In genomic region chr6:48068326-48069191, GRCh38 we compare ENCODE assay signal across 9 cellular contexts. TPM values are rescaled to one million over a fixed set of nuclear protein-coding genes. Genes with fewer than 3 reads are reported as not detected.
DNase-seq lines count a peak whose midpoint lies in the region; ATAC-seq, FAIRE-seq and TF ChIP-seq lines count a peak whose summit lies in the region.
"Had no signal": no experiment of that assay in that cellular context is flagged by ENCODE, and none has a peak within 500 bp of the region (broad histone marks: within the 10 kb centered on the region; RNA-seq: fewer than 3 reads in every experiment).

No MANE protein-coding gene starts in this region.

- ATAC-seq in GM21423 (IDR thresholded peaks at IDR 0.05; ENCODE audit: unreplicated experiment): no peak

- 5 to 10% methylated on average over 55 of the region's 63 CpGs for WGBS in lower leg skin, 2 donors

- peaks cover 22% of the 10 kb centered on the region for H3K27me3 Mint-ChIP-seq in activated CD4-positive, alpha-beta T cell treated with anti-CD3 and anti-CD28 coated beads, Interleukin-2, amount 10 ng/mL, durations not matched to agents 24 days and 14 days

- no peaks in the 10 kb centered on the region for H3K36me3 ChIP-seq in brain microvascular endothelial cell (replicated peaks)
- no peaks in the 10 kb centered on the region for H3K36me3 ChIP-seq in keratinocyte (ENCODE audit: control insufficient read depth in 2 of 2, extremely low read depth in 1 of 2, insufficient read depth in 2 of 2, low read length in 2 of 2)
- H3K36me3 ChIP-seq in tibial artery: no peaks in the 10 kb centered on the region

- no peak for TF ChIP-seq POLR2A in lower leg skin (IDR thresholded peaks at IDR 0.05)

- intact Hi-C loops in tibial artery (cut with DNase I; ENCODE audit: low total_unique reads) (no loop called here), lower leg skin (cut with DNase I; ENCODE audit: low total_unique reads) (no loop called here)
- intact Hi-C loops in activated CD4-positive, alpha-beta T cell treated with anti-CD3 and anti-CD28 coated beads, Interleukin-2, amount 10 ng/mL, durations not matched to agents 24 days and 14 days (cut with micrococcal nuclease): no loop called here

- TF ChIP-seq CTCF in brain microvascular endothelial cell (IDR thresholded peaks at IDR 0.05; ENCODE audit: low read depth, low read length, missing control alignments) (no peak), keratinocyte (optimal IDR thresholded peaks at IDR 0.05 in 1 of 3, IDR thresholded peaks at IDR 0.05 in 1 of 3, conservative IDR thresholded peaks at IDR 0.05 in 1 of 3; ENCODE audit: extremely low read depth in 1 of 3, insufficient read depth in 2 of 3, low read length in 3 of 3) (no peak), tibial artery (IDR thresholded peaks at IDR 0.05) (no peak), lower leg skin (IDR thresholded peaks at IDR 0.05) (no peak)

- no peaks in the 10 kb centered on the region for H3K79me2 ChIP-seq in keratinocyte (ENCODE audit: control insufficient read depth, insufficient read depth, low read length)

- no peak overlapping the region for H3K27ac Mint-ChIP-seq in activated CD4-positive, alpha-beta T cell treated with anti-CD3 and anti-CD28 coated beads, Interleukin-2, amount 10 ng/mL, durations not matched to agents 24 days and 14 days
- H3K27ac Mint-ChIP-seq: stimulated activated naive CD8-positive, alpha-beta T cell treated with anti-CD3 and anti-CD28 coated beads, Interleukin-15, Interleukin-2, amounts not matched to agents 100 ng/mL and 50 ng/mL, for 24 hours had no signal

- in situ Hi-C loops in brain microvascular endothelial cell (cut with HindIII; ENCODE audit: low pct_ligation_motif_present, low sequenced_read_pairs): no loop called here

- H3K4me1 Mint-ChIP-seq in activated CD4-positive, alpha-beta T cell treated with anti-CD3 and anti-CD28 coated beads, Interleukin-2, amount 10 ng/mL, durations not matched to agents 24 days and 14 days: no peaks in the 10 kb centered on the region

- H3K4me3 ChIP-seq in brain microvascular endothelial cell (ENCODE audit: low read depth, low read length) (peak overlapping the region; percentile 31), keratinocyte (ENCODE audit: control insufficient read depth in 2 of 3, extremely low read depth in 1 of 3, insufficient read depth in 2 of 3, low read depth in 1 of 3, low read length in 3 of 3) (peak overlapping the region; percentile 13 to 60 (median 42)), tibial artery (peak overlapping the region; percentile 29 to 35), lower leg skin (ENCODE audit: low read depth, poor library complexity, severe bottlenecking) (no peak overlapping the region)

- H3K4me2 ChIP-seq in keratinocyte (ENCODE audit: control insufficient read depth, extremely low read depth, insufficient read depth, low read depth, low read length): peak overlapping the region; percentile 83

- dilution Hi-C loops in keratinocyte (cut with MboI; ENCODE audit: extremely low pct_ligation_motif_present, low sequenced_read_pairs): no loop called here

- peak overlapping the region; percentile 47 for H2AFZ ChIP-seq in keratinocyte (ENCODE audit: control insufficient read depth, low read length)

- H3K9me1 ChIP-seq in keratinocyte (ENCODE audit: control insufficient read depth, extremely low read depth, insufficient read depth, low read length): no peaks in the 10 kb centered on the region

- H3K4me3 Mint-ChIP-seq in activated CD4-positive, alpha-beta T cell treated with anti-CD3 and anti-CD28 coated beads, Interleukin-2, amount 10 ng/mL, durations not matched to agents 24 days and 14 days: no peak overlapping the region
- H3K4me3 Mint-ChIP-seq: stimulated activated naive CD8-positive, alpha-beta T cell treated with anti-CD3 and anti-CD28 coated beads, Interleukin-15, Interleukin-2, amounts not matched to agents 100 ng/mL and 50 ng/mL, for 24 hours had no signal

- no peaks in the 10 kb centered on the region for H3K9me3 ChIP-seq in keratinocyte (ENCODE audit: control insufficient read depth, low read depth, low read length)
- H3K9me3 ChIP-seq in tibial artery: no peaks in the 10 kb centered on the region

- FAIRE-seq in keratinocyte (lab: Jason Lieb, UNC): no peak

- H3K27ac ChIP-seq in brain microvascular endothelial cell (no peak overlapping the region), keratinocyte (ENCODE audit: control insufficient read depth, insufficient read depth, low read length) (no peak overlapping the region), tibial artery (no peak overlapping the region)

- H3K9ac ChIP-seq in keratinocyte (ENCODE audit: control insufficient read depth, extremely low read depth, insufficient read depth, low read length): no peak overlapping the region

- H3K27me3 ChIP-seq in brain microvascular endothelial cell (replicated peaks) (peaks cover 6% of the 10 kb centered on the region), keratinocyte (ENCODE audit: control insufficient read depth, extremely low read depth, insufficient read depth, low read length) (peaks cover 7% of the 10 kb centered on the region), tibial artery (peaks cover 0 to 21% of the 10 kb centered on the region in 2 donors)

- H4K20me1 ChIP-seq in keratinocyte (ENCODE audit: control insufficient read depth, extremely low read depth, insufficient read depth, low read length): no peaks in the 10 kb centered on the region

- DNase-seq in NCI-H345 (lab: John Stamatoyannopoulos, UW) (peak; percentile 65), NCI-H345 treated with DMSO at 0.1 percent for 48 hours (lab: John Stamatoyannopoulos, UW; ENCODE audit: unreplicated experiment) (no peak), brain microvascular endothelial cell (no peak), keratinocyte (ENCODE audit: low read depth, low spot score) (no peak), tibial artery (peak in 1 of 2 donors; percentile 60), lower leg skin (ENCODE audit: low spot score in 2 of 2) (no peak)
- no peak for DNase-seq in activated CD4-positive, alpha-beta T cell treated with anti-CD3 and anti-CD28 coated beads, Interleukin-2, amount 10 ng/mL, durations not matched to agents 24 days and 14 days

- H3K9me3 Mint-ChIP-seq in activated CD4-positive, alpha-beta T cell treated with anti-CD3 and anti-CD28 coated beads, Interleukin-2, amount 10 ng/mL, durations not matched to agents 24 days and 14 days: no peaks in the 10 kb centered on the region
- H3K9me3 Mint-ChIP-seq: stimulated activated naive CD8-positive, alpha-beta T cell treated with anti-CD3 and anti-CD28 coated beads, Interleukin-15, Interleukin-2, amounts not matched to agents 100 ng/mL and 50 ng/mL, for 24 hours had no signal

- peaks cover 4% of the 10 kb centered on the region for H3K4me1 ChIP-seq in keratinocyte (ENCODE audit: control insufficient read depth, extremely low read depth, insufficient read depth, low read length)
- peaks cover 0 to 12% (median 9%) of the 10 kb centered on the region in 4 donors for H3K4me1 ChIP-seq in tibial artery

- no peaks in the 10 kb centered on the region for H3K36me3 Mint-ChIP-seq in activated CD4-positive, alpha-beta T cell treated with anti-CD3 and anti-CD28 coated beads, Interleukin-2, amount 10 ng/mL, durations not matched to agents 24 days and 14 days (ENCODE audit: low read depth)

RNA-seq across cellular contexts. Expression of gene PTCHD4, which starts 42.4 kb away (rescaled TPM):
- 0.39 to 0.93 TPM (median 0.41 TPM) in 3 replicates for polyA plus RNA-seq in keratinocyte
- 0.67 TPM for polyA plus RNA-seq in keratinocyte (2011; ENCODE audit: low read depth)
- 0.43 and 0.69 TPM in 2 replicates for polyA plus RNA-seq in keratinocyte (2011; cell fraction: cytosol; rRNA removed)
- polyA plus RNA-seq in keratinocyte (2011; cell fraction: nucleus; rRNA removed): 0.65 and 0.88 TPM in 2 replicates
- 0.31 and 0.89 TPM in 2 replicates for polyA plus RNA-seq in keratinocyte (2012; ENCODE audit: low replicate concordance)
- polyA minus RNA-seq in keratinocyte: 0.80 to 1.1 TPM (median 0.98 TPM) in 3 replicates
- not detected for polyA minus RNA-seq in keratinocyte (2011; cell fraction: cytosol; rRNA and poly(A)+ RNA removed)
- polyA minus RNA-seq in keratinocyte (2011; cell fraction: nucleus; rRNA and poly(A)+ RNA removed): 1.1 and 2.4 TPM in 2 replicates
- total RNA-seq in activated CD4-positive, alpha-beta T cell treated with anti-CD3 and anti-CD28 coated beads, Interleukin-2, amount 10 ng/mL, durations not matched to agents 24 days and 14 days: not detected in 2 replicates
- total RNA-seq in lower leg skin: under 1 TPM in 2 of 4 donors, not detected in 2; 0.10 TPM
